Comparison of ENCODE assay signal across 12 cellular contexts in the genomic region with DNA sequence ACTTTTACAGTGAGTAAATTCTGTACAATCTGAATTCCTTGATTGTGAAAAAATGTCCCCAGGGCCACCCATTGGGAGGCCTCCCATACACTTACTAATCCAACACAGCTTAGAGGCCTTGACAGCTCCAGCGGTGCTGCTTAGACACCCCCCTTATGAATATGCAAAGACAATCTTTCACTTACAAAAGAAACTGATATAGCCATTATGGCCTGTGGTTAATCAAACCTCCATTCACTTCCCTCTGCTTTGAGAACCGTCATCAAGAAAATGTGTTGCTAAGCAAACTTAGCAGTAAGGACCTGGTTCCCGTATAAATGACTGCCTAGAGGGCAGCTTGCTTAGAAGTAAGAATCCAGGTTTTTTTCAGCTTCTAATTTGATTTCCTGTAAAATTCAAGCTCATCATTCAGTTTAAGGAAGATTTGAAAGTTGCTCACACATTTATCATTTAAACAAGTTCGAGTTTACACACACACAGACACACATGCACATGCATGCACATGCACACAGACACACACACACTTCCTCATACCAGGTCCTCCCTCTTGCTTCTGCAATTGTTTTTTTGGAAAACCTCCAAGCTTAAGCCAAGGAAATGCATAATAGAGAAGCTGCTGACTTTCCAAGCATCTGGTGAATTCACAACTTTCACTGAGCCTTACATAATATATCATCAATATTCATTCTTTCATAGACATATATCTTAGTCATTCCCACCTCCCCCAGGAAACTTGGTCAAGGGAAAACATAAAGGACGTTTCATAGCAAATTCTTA.
DNase-seq lines count a peak whose midpoint lies in the region; ATAC-seq and TF ChIP-seq lines count a peak whose summit lies in the region.
"Had no signal": no experiment of that assay in that cellular context is flagged by ENCODE, and none has a peak within 500 bp of the region (broad histone marks: within the 10 kb centered on the region; RNA-seq: fewer than 3 reads in every experiment).

No MANE protein-coding gene starts in this region.

- dilution Hi-C loops in mammary epithelial cell (cut with HindIII; ENCODE audit: low sequenced_read_pairs): no loop called here

- CTCF ChIA-PET in MCF 10A (lab: Yijun Ruan, JAX) (interaction anchor here (0.9 to 1.3 kb wide), 3 partner anchors 17 to 117 kb away, joined by 3 read pairs; no protein-coding TSS in a partner anchor), mammary epithelial cell (lab: Charles Lee; ENCODE audit: low non-redundant PET) (interaction anchor here (0.6 kb wide), 1 partner anchor 801 kb away, joined by 10 read pairs; no protein-coding TSS in a partner anchor)

- peaks cover 18% of the 10 kb centered on the region for H3K4me1 Mint-ChIP-seq in MCF 10A (ENCODE audit: insufficient read depth, unreplicated experiment)

- H3K4me1 ChIP-seq in mammary epithelial cell (ENCODE audit: insufficient read depth, low read length): peaks cover 7% of the 10 kb centered on the region
- peaks cover 13% of the 10 kb centered on the region for H3K4me1 ChIP-seq in body of pancreas
- peaks cover 0 to 16% of the 10 kb centered on the region in 2 donors for H3K4me1 ChIP-seq in thoracic aorta (ENCODE audit: control insufficient read depth in 1 of 2, low read depth in 2 of 2)
- H3K4me1 ChIP-seq in mucosa of descending colon (ENCODE audit: low read depth): no peaks in the 10 kb centered on the region

- H3K4me3 Mint-ChIP-seq in MCF 10A (ENCODE audit: unreplicated experiment): no peak overlapping the region

- peaks cover 11% of the 10 kb centered on the region for H3K36me3 Mint-ChIP-seq in MCF 10A (ENCODE audit: insufficient read depth, unreplicated experiment)

- no peak overlapping the region for H3K4me2 ChIP-seq in mammary epithelial cell (ENCODE audit: insufficient read depth, low read depth, low read length)

- H3K27me3 ChIP-seq in mammary epithelial cell (ENCODE audit: insufficient read depth, low read length) (no peaks in the 10 kb centered on the region), body of pancreas (no peaks in the 10 kb centered on the region), thoracic aorta (replicated peaks; ENCODE audit: insufficient read depth) (no peaks in the 10 kb centered on the region)

- no peak overlapping the region for H3K27ac Mint-ChIP-seq in MCF 10A (ENCODE audit: low read depth, unreplicated experiment)

- H3K9me3 Mint-ChIP-seq in MCF 10A (ENCODE audit: unreplicated experiment): no peaks in the 10 kb centered on the region

- no peak overlapping the region for H3K27ac ChIP-seq in mammary epithelial cell (ENCODE audit: insufficient read depth, low read depth, low read length)
- H3K27ac ChIP-seq in body of pancreas: peak overlapping the region in 3 of 4 donors; percentile 9 to 73 (median 19)
- peak overlapping the region; percentile 3 to 5 for H3K27ac ChIP-seq in thoracic aorta

- H3K27me3 Mint-ChIP-seq in MCF 10A (ENCODE audit: insufficient read depth, unreplicated experiment): no peaks in the 10 kb centered on the region

- H3K4me3 ChIP-seq in mammary epithelial cell (replicated peaks in 1 of 3; ENCODE audit: insufficient read depth in 1 of 3, low read depth in 2 of 3, low read length in 3 of 3) (no peak overlapping the region), body of pancreas (no peak overlapping the region), thoracic aorta (no peak overlapping the region), mucosa of descending colon (no peak overlapping the region)
- H3K4me3 ChIP-seq: K562 had no signal

- no peak overlapping the region for H3K9ac ChIP-seq in mammary epithelial cell (ENCODE audit: insufficient read depth, low read length)

- BruUV-seq in MCF 10A (replicated peaks; lab: Mats Ljungman, UMichigan) (no TSS peak), mammary epithelial cell (replicated peaks; lab: Mats Ljungman, UMichigan) (no TSS peak)

- H3K9me3 ChIP-seq in mammary epithelial cell (replicated peaks; ENCODE audit: insufficient read depth, low read length): no peaks in the 10 kb centered on the region
- no peaks in the 10 kb centered on the region for H3K9me3 ChIP-seq in body of pancreas
- H3K9me3 ChIP-seq in thoracic aorta: no peaks in the 10 kb centered on the region
- no peaks in the 10 kb centered on the region for H3K9me3 ChIP-seq in mucosa of descending colon

- in situ Hi-C loops in mammary epithelial cell (cut with MboI; ENCODE audit: low sequenced_read_pairs in 2 of 2): no loop called here

- H3K79me2 ChIP-seq in mammary epithelial cell (ENCODE audit: insufficient read depth, low read length): no peaks in the 10 kb centered on the region

- intact Hi-C loops in MCF 10A (cut with micrococcal nuclease) (no loop called here), mammary epithelial cell (cut with micrococcal nuclease) (no loop called here), body of pancreas (cut with DNase I) (no loop called here), mucosa of descending colon (cut with DNase I, micrococcal nuclease) (no loop called here)

- no peak overlapping the region for H2AFZ ChIP-seq in mammary epithelial cell (ENCODE audit: low read depth, low read length)

- peak; percentile 56 for ATAC-seq in body of pancreas
- ATAC-seq in thoracic aorta (ENCODE audit: insufficient number of reproducible peaks, low FRiP score, low read depth): no peak
- ATAC-seq in mucosa of descending colon: no peak
- ATAC-seq: K562, left colon had no signal

- WGBS in mammary epithelial cell (ENCODE audit: low coverage, missing lambda C conversion rate): 33% methylated on average over 5 of the region's 5 CpGs
- 14 to 17% methylated on average over 5 of the region's 5 CpGs for WGBS in body of pancreas, 2 donors

- H4K20me1 ChIP-seq in mammary epithelial cell (ENCODE audit: insufficient read depth, low read length): no peaks in the 10 kb centered on the region

- POLR2A ChIA-PET in MCF 10A (lab: Yijun Ruan, JAX): interaction anchor here (0.7 to 1.2 kb wide), 2 partner anchors 8 to 650 kb away, joined by 3 read pairs; no protein-coding TSS in a partner anchor

- TF ChIP-seq POLR2A in body of pancreas (IDR thresholded peaks at IDR 0.05): no peak

- DNase-seq in MCF 10A (ENCODE audit: unreplicated experiment): peak; percentile 29
- DNase-seq in mammary epithelial cell: no peak
- DNase-seq in body of pancreas: peak in 3 of 4 donors; percentile 18 to 42 (median 25)
- DNase-seq in iPS-NIHi11 (ENCODE audit: low spot score): peak; percentile 24
- DNase-seq in thoracic aorta (ENCODE audit: low spot score): no peak
- no peak for DNase-seq in mucosa of descending colon
- DNase-seq in activated gamma-delta T cell treated with Interleukin-2 at 50 U/mL for 16 hours: no peak
- DNase-seq in NCI-H748 treated with DMSO at 0.1 percent for 48 hours (lab: John Stamatoyannopoulos, UW): no peak
- DNase-seq: amygdala, left colon, NCI-H774 had no signal

- H3K36me3 ChIP-seq in mammary epithelial cell (ENCODE audit: insufficient read depth, low read length) (no peaks in the 10 kb centered on the region), body of pancreas (replicated peaks in 1 of 2; ENCODE audit: insufficient read depth in 1 of 2, low read depth in 2 of 2) (no peaks in the 10 kb centered on the region), thoracic aorta (no peaks in the 10 kb centered on the region), mucosa of descending colon (ENCODE audit: low read depth) (no peaks in the 10 kb centered on the region)

- no peak for TF ChIP-seq CTCF in MCF 10A (IDR thresholded peaks at IDR 0.05; ENCODE audit: unreplicated experiment)
- TF ChIP-seq CTCF in mammary epithelial cell (conservative IDR thresholded peaks at IDR 0.05 in 1 of 2, IDR thresholded peaks at IDR 0.05 in 1 of 2; ENCODE audit: extremely low read depth in 1 of 2, insufficient read depth in 1 of 2, low read depth in 1 of 2, low read length in 2 of 2): no peak
- no peak for TF ChIP-seq CTCF in body of pancreas (IDR thresholded peaks at IDR 0.05)
- TF ChIP-seq CTCF in thoracic aorta (IDR thresholded peaks at IDR 0.05): no peak
- TF ChIP-seq CTCF in mucosa of descending colon (IDR thresholded peaks at IDR 0.05): no peak

Comparison
In these comparisons a context has a peak if more than half of its experiments do, and no peak if none do; other contexts are left out.
1. DNase-seq: peak in MCF 10A (single experiment), body of pancreas (3 of 4) and iPS-NIHi11 (single experiment); none in mammary epithelial cell (single experiment), thoracic aorta (single experiment), mucosa of descending colon (0 of 3), activated gamma-delta T cell treated with Interleukin-2 at 50 U/mL for 16 hours (single experiment) and NCI-H748 treated with DMSO at 0.1 percent for 48 hours (single experiment).